14 cellular contexts compared by ENCODE assay signal in genomic region chr3:11362600-11362999, GRCh38.
A peak's percentile ranks its signal among the peaks of the same experiment; 100 is the strongest.
DNase-seq lines count a peak whose midpoint lies in the region.
"Had no signal": no experiment of that assay in that cellular context is flagged by ENCODE, and none has a peak within 500 bp of the region (broad histone marks: within the 10 kb centered on the region; RNA-seq: fewer than 3 reads in every experiment).

No MANE protein-coding gene starts in this region.

- H3K4me1 ChIP-seq in GM23248 (ENCODE audit: insufficient read depth) (peaks cover 31% of the 10 kb centered on the region), adipocyte (ENCODE audit: control insufficient read depth, insufficient read depth, low read length) (peaks cover 22% of the 10 kb centered on the region)

- H3K4me2 ChIP-seq in GM23248 (ENCODE audit: unreplicated experiment): peak overlapping the region; percentile 1
- H3K4me2 ChIP-seq: GM23338 had no signal

- H4K20me1 ChIP-seq in GM23248 (ENCODE audit: insufficient read depth): no peaks in the 10 kb centered on the region

- H3K9me2 ChIP-seq in GM23248 (ENCODE audit: insufficient read depth): no peaks in the 10 kb centered on the region

- H3K9ac ChIP-seq in GM23248 (no peak overlapping the region), adipocyte (ENCODE audit: low read length) (no peak overlapping the region)

- 7 to 9% methylated on average over 5 of the region's 5 CpGs for WGBS in GM23248 (ENCODE audit: low coverage in 1 of 2, low lambda C conversion rate in 2 of 2, missing lambda C conversion rate in 2 of 2), 2 experiments

- in situ Hi-C loops in GM23248 (cut with MboI): no loop called here

- H3F3A ChIP-seq in GM23248 (ENCODE audit: insufficient read depth): peaks cover 33% of the 10 kb centered on the region

- peak; percentile 56 for DNase-seq in AG20443 (ENCODE audit: low spot score)
- peak; percentile 56 for DNase-seq in GM23248
- peak; percentile 78 for DNase-seq in adipocyte (ENCODE audit: low read depth)
- peak; percentile 67 for DNase-seq in islet precursor cell
- no peak for DNase-seq in OCI-M2 (lab: John Stamatoyannopoulos, UW; ENCODE audit: unreplicated experiment)
- no peak for DNase-seq in NCI-H748 (lab: John Stamatoyannopoulos, UW; ENCODE audit: unreplicated experiment)
- no peak for DNase-seq in midbrain (lab: John Stamatoyannopoulos, UW)
- DNase-seq in posterior cingulate gyrus: no peak
- DNase-seq: NCI-H1436, NCI-H2081, NCI-H526 treated with DMSO at 0.1 percent for 48 hours, PC-3 had no signal

- H3K4me3 ChIP-seq in GM23248: no peak overlapping the region
- H3K4me3 ChIP-seq in adipocyte (ENCODE audit: low read length): no peak overlapping the region
- H3K4me3 ChIP-seq: GM23338 had no signal

- intact Hi-C loops in posterior cingulate gyrus (cut with DNase I): no loop called here

- H3K27me3 ChIP-seq in GM23248 (replicated peaks; ENCODE audit: insufficient read depth): no peaks in the 10 kb centered on the region
- no peaks in the 10 kb centered on the region for H3K27me3 ChIP-seq in adipocyte (replicated peaks; ENCODE audit: control insufficient read depth, insufficient read depth, low read length)

- no peaks in the 10 kb centered on the region for H3K79me2 ChIP-seq in GM23248 (ENCODE audit: insufficient read depth)

- H3K9me3 ChIP-seq in GM23248 (ENCODE audit: low read depth) (no peaks in the 10 kb centered on the region), adipocyte (ENCODE audit: control insufficient read depth, low read length) (no peaks in the 10 kb centered on the region)

- H3K27ac ChIP-seq in GM23248: peak overlapping the region; percentile 0; the same call in 1 of the 2 replicates
- H3K27ac ChIP-seq: C4-2B had no signal

- H2AFZ ChIP-seq in GM23248: no peak overlapping the region
- H2AFZ ChIP-seq: GM23338 had no signal

- H3K36me3 ChIP-seq in GM23248 (ENCODE audit: low read depth): peaks cover 34% of the 10 kb centered on the region; the same call in 1 of the 2 replicates
- peaks cover 63% of the 10 kb centered on the region for H3K36me3 ChIP-seq in adipocyte (ENCODE audit: control insufficient read depth, insufficient read depth, low read length, severe bottlenecking)

Comparison
In these comparisons a context has a peak if more than half of its experiments do, and no peak if none do; other contexts are left out.
1. DNase-seq: peak in AG20443 (single experiment), GM23248 (single experiment), adipocyte (single experiment) and islet precursor cell (single experiment); none in OCI-M2 (single experiment), NCI-H748 (single experiment), midbrain (single experiment) and posterior cingulate gyrus (0 of 10).